Comparison of ENCODE assay signal across 14 cellular contexts in the genomic region with DNA sequence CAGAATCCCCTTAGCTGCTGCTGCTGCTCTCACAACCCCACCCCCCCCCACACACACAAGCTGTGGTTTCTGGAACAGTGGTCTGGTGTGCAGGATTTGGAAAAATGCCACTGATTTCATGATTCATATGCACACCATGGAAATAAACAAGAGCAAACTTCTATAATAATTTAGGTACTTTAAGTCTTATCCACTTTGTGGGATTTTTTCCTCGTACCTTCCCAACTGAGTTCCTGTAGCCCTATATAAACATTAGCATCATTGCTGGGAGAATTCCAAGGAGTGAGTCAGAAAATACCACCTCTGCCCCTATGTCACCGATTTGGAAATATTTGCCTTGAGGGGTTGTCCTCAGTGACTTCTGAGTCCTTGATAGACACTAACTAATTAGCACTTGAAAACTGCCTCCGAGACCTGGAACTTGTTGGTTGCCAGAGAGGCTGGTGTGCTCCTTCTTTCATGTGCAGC.
DNase-seq lines count a peak whose midpoint lies in the region; ATAC-seq, FAIRE-seq and TF ChIP-seq lines count a peak whose summit lies in the region.
"Had no signal": no experiment of that assay in that cellular context is flagged by ENCODE, and none has a peak within 500 bp of the region (broad histone marks: within the 10 kb centered on the region; RNA-seq: fewer than 3 reads in every experiment).

No MANE protein-coding gene starts in this region.

- peak; percentile 50 for DNase-seq in A673 (ENCODE audit: low spot score)
- peak; percentile 4 for DNase-seq in HFFc6
- peak; percentile 93 for DNase-seq in amniotic epithelial cell (ENCODE audit: low read depth)
- DNase-seq in iris pigment epithelial cell (ENCODE audit: low read depth) = peak; percentile 74
- no peak for DNase-seq in GM20000 (ENCODE audit: low spot score)
- DNase-seq in colonic mucosa = no peak
- DNase-seq in kidney = no peak
- DNase-seq: activated CD4-positive, alpha-beta T cell treated with anti-CD3 and anti-CD28 coated beads for 48 hours; H7; heart right ventricle had no signal

- no peaks in the 10 kb centered on the region for H3K9me3 Mint-ChIP-seq in HFFc6
- H3K9me3 Mint-ChIP-seq: neural crest cell had no signal

- H3K9ac ChIP-seq in colonic mucosa (ENCODE audit: low read depth in 2 of 2, low read length in 2 of 2) (no peak overlapping the region), kidney (ENCODE audit: low read length in 2 of 2) (no peak overlapping the region)

- CTCF ChIA-PET in A673 (lab: Charles Lee) = no interaction called here

- no peak overlapping the region; the same call in 1 of the 2 replicates for H3K4me3 Mint-ChIP-seq in HFFc6
- H3K4me3 Mint-ChIP-seq: neural crest cell had no signal

- H3K4me3 ChIP-seq in A673 (ENCODE audit: low read depth, low read length, poor library complexity, severe bottlenecking) (no peak overlapping the region), colonic mucosa (no peak overlapping the region), kidney (ENCODE audit: low read length in 2 of 2) (no peak overlapping the region)
- H3K4me3 ChIP-seq: adrenal gland, heart right ventricle had no signal

- no peaks in the 10 kb centered on the region for H3K9me3 ChIP-seq in A673 (ENCODE audit: low read depth, low read length, poor library complexity, severe bottlenecking)
- no peaks in the 10 kb centered on the region for H3K9me3 ChIP-seq in colonic mucosa
- no peaks in the 10 kb centered on the region for H3K9me3 ChIP-seq in kidney (ENCODE audit: control insufficient read depth in 1 of 2, low read length in 2 of 2)
- H3K9me3 ChIP-seq: adrenal gland, heart right ventricle had no signal

- H3K36me3 ChIP-seq in A673 (ENCODE audit: insufficient read depth, low read length, poor library complexity, severe bottlenecking) (no peaks in the 10 kb centered on the region), colonic mucosa (no peaks in the 10 kb centered on the region), kidney (ENCODE audit: control insufficient read depth in 1 of 2, insufficient read depth in 2 of 2, low read length in 2 of 2) (no peaks in the 10 kb centered on the region)
- H3K36me3 ChIP-seq: adrenal gland, heart right ventricle had no signal

- POLR2A ChIA-PET in A673 (lab: Charles Lee; ENCODE audit: low non-redundant PET) = no interaction called here

- H3K27ac ChIP-seq in A673 (ENCODE audit: low read depth, low read length, poor library complexity, severe bottlenecking) = no peak overlapping the region
- H3K27ac ChIP-seq in colonic mucosa = no peak overlapping the region
- no peak overlapping the region for H3K27ac ChIP-seq in kidney (ENCODE audit: low read depth in 2 of 2, low read length in 2 of 2)
- H3K27ac ChIP-seq: adrenal gland, C4-2B, heart right ventricle had no signal

- no peaks in the 10 kb centered on the region; the same call in 1 of the 2 replicates for H3K27me3 Mint-ChIP-seq in HFFc6 (ENCODE audit: insufficient read depth)

- H3K36me3 Mint-ChIP-seq in HFFc6 (ENCODE audit: low read depth) = no peaks in the 10 kb centered on the region

- no peak overlapping the region for H3K27ac Mint-ChIP-seq in HFFc6

- no peak for ATAC-seq in GM21576 (IDR thresholded peaks at IDR 0.05; ENCODE audit: unreplicated experiment)
- ATAC-seq: heart right ventricle had no signal

- H3K4me1 Mint-ChIP-seq in HFFc6 (ENCODE audit: low read depth) = peaks cover 10% of the 10 kb centered on the region; the same call in 1 of the 2 replicates

- BruUV-seq in A673 (replicated peaks; lab: Mats Ljungman, UMichigan) = no TSS peak

- H3K4me1 ChIP-seq in A673 (ENCODE audit: insufficient read depth, low read length, poor library complexity, severe bottlenecking) (peaks cover 31% of the 10 kb centered on the region), colonic mucosa (no peaks in the 10 kb centered on the region), kidney (ENCODE audit: control insufficient read depth in 1 of 2, insufficient read depth in 1 of 2, low read depth in 1 of 2, low read length in 2 of 2) (no peaks in the 10 kb centered on the region)

- FAIRE-seq in kidney (lab: Jason Lieb, UNC) = no peak

- TF ChIP-seq CTCF in A673 (conservative IDR thresholded peaks at IDR 0.05; ENCODE audit: low read depth, low read length) (no peak), HFFc6 (IDR thresholded peaks at IDR 0.05) (no peak), GM20000 (IDR thresholded peaks at IDR 0.05; ENCODE audit: extremely low read depth, missing control alignments) (no peak), colonic mucosa (IDR thresholded peaks at IDR 0.05) (no peak), kidney (IDR thresholded peaks at IDR 0.05; ENCODE audit: borderline replicate concordance, extremely low read depth, insufficient read depth) (no peak)

- intact Hi-C loops in A673 (cut with micrococcal nuclease; ENCODE audit: unreplicated experiment) = no loop called here
- intact Hi-C loops in colonic mucosa (cut with DNase I) = no loop called here
- intact Hi-C loops in kidney (cut with DNase I) = no loop called here

- H3K27me3 ChIP-seq in A673 (replicated peaks; ENCODE audit: insufficient read depth, low read depth, low read length, poor library complexity) = no peaks in the 10 kb centered on the region
- no peaks in the 10 kb centered on the region for H3K27me3 ChIP-seq in colonic mucosa
- H3K27me3 ChIP-seq: adrenal gland had no signal

Comparison
In these comparisons a context has a peak if more than half of its experiments do, and no peak if none do; other contexts are left out.
1. DNase-seq: peak in A673 (single experiment), HFFc6 (single experiment), amniotic epithelial cell (single experiment) and iris pigment epithelial cell (single experiment); none in GM20000 (single experiment), colonic mucosa (single experiment) and kidney (single experiment).